Comparison of ENCODE assay signal across 10 cellular contexts in the genomic region with DNA sequence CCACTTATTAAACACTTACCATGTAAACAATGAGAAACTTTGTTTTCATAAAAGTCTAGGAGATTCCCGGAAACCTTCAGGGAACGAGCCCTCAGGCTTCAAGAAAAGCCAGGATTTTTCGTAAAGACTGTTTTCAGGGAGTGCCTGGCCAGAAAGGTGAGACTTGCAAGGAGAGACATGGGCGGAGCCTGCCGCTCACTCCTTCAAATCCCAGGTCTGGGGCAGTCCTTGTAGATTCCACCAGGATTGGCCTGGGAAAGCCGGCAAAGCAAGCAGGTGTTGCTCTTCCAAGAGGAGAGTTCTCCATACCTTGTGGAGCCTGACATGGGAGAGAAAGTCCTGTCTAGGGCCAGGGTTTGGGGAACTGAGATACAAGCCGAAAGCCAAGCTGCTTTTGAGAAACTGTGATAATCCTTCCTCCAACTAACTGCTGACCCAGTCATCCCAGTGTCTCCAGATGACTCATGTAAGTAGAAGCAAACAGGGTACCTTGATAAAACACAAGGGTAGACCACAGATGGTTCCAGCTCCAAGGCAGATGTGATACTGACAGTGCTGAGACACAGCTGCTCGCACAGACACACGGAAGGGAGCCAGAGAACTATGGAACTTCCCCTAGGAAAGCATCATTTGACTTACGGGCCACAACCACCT.
DNase-seq lines count a peak whose midpoint lies in the region; ATAC-seq and TF ChIP-seq lines count a peak whose summit lies in the region.
"Had no signal": no experiment of that assay in that cellular context is flagged by ENCODE, and none has a peak within 500 bp of the region (broad histone marks: within the 10 kb centered on the region; RNA-seq: fewer than 3 reads in every experiment).

No MANE protein-coding gene starts in this region.

- peak; percentile 12 for DNase-seq in activated CD4-positive, alpha-beta T cell treated with anti-CD3 and anti-CD28 coated beads for 48 hours
- DNase-seq in activated CD4-positive, alpha-beta T cell treated with anti-CD3 and anti-CD28 coated beads, Interleukin-2, amount 10 ng/mL, durations not matched to agents 24 days and 14 days = no peak
- DNase-seq in astrocyte of the hippocampus (ENCODE audit: low read depth, low spot score) (peak; percentile 34), lower lobe of right lung (no peak), kidney glomerular epithelial cell (lab: John Stamatoyannopoulos, UW) (no peak)
- DNase-seq: NCI-H1092 treated with DMSO at 0.1 percent for 48 hours had no signal

- H3K36me3 ChIP-seq in lower lobe of right lung = peaks cover 46% of the 10 kb centered on the region
- H3K36me3 ChIP-seq: neutrophil had no signal

- no peak overlapping the region for H3K4me3 Mint-ChIP-seq in activated CD4-positive, alpha-beta T cell treated with anti-CD3 and anti-CD28 coated beads, Interleukin-2, amount 10 ng/mL, durations not matched to agents 24 days and 14 days
- no peak overlapping the region for H3K4me3 Mint-ChIP-seq in stimulated activated memory B cell treated with anti-CD40 and anti-IgM and Interleukin-4, amounts not matched to agents 10 μg/mL and 1 μg/mL and 100 μg/mL, for 72 hours

- no peak overlapping the region for H3K4me3 ChIP-seq in lower lobe of right lung

- no peaks in the 10 kb centered on the region for H3K9me3 Mint-ChIP-seq in activated CD4-positive, alpha-beta T cell treated with anti-CD3 and anti-CD28 coated beads, Interleukin-2, amount 10 ng/mL, durations not matched to agents 24 days and 14 days
- H3K9me3 Mint-ChIP-seq in stimulated activated memory B cell treated with anti-CD40 and anti-IgM and Interleukin-4, amounts not matched to agents 10 μg/mL and 1 μg/mL and 100 μg/mL, for 72 hours = no peaks in the 10 kb centered on the region

- H3K4me1 Mint-ChIP-seq in activated CD4-positive, alpha-beta T cell treated with anti-CD3 and anti-CD28 coated beads, Interleukin-2, amount 10 ng/mL, durations not matched to agents 24 days and 14 days = peaks cover 3% of the 10 kb centered on the region
- peaks cover 59% of the 10 kb centered on the region for H3K4me1 Mint-ChIP-seq in stimulated activated memory B cell treated with anti-CD40 and anti-IgM and Interleukin-4, amounts not matched to agents 10 μg/mL and 1 μg/mL and 100 μg/mL, for 72 hours

- no peak overlapping the region for H3K27ac ChIP-seq in lower lobe of right lung
- H3K27ac ChIP-seq: neutrophil had no signal

- H3K9me3 ChIP-seq in lower lobe of right lung = no peaks in the 10 kb centered on the region
- H3K9me3 ChIP-seq: neutrophil had no signal

- no peaks in the 10 kb centered on the region for H3K27me3 ChIP-seq in lower lobe of right lung (ENCODE audit: low read depth)

- ATAC-seq in HG02981 (IDR thresholded peaks at IDR 0.05; ENCODE audit: unreplicated experiment) = peak; percentile 63
- peak; percentile 89 for ATAC-seq in stimulated activated memory B cell treated with anti-CD40 and anti-IgM and Interleukin-4, amounts not matched to agents 10 μg/mL and 1 μg/mL and 100 μg/mL, for 72 hours
- no peak for ATAC-seq in GM18909 (IDR thresholded peaks at IDR 0.05; ENCODE audit: poor library complexity, unreplicated experiment)
- ATAC-seq in lower lobe of right lung = no peak

- TF ChIP-seq CTCF in lower lobe of right lung (IDR thresholded peaks at IDR 0.05) = no peak

- intact Hi-C loops in activated CD4-positive, alpha-beta T cell treated with anti-CD3 and anti-CD28 coated beads, Interleukin-2, amount 10 ng/mL, durations not matched to agents 24 days and 14 days (cut with micrococcal nuclease) = no loop called here
- intact Hi-C loops in lower lobe of right lung (cut with DNase I) = no loop called here

- no peaks in the 10 kb centered on the region for H3K36me3 Mint-ChIP-seq in activated CD4-positive, alpha-beta T cell treated with anti-CD3 and anti-CD28 coated beads, Interleukin-2, amount 10 ng/mL, durations not matched to agents 24 days and 14 days (ENCODE audit: low read depth)
- no peaks in the 10 kb centered on the region for H3K36me3 Mint-ChIP-seq in stimulated activated memory B cell treated with anti-CD40 and anti-IgM and Interleukin-4, amounts not matched to agents 10 μg/mL and 1 μg/mL and 100 μg/mL, for 72 hours

- H3K27me3 Mint-ChIP-seq in activated CD4-positive, alpha-beta T cell treated with anti-CD3 and anti-CD28 coated beads, Interleukin-2, amount 10 ng/mL, durations not matched to agents 24 days and 14 days = peaks cover 14% of the 10 kb centered on the region
- H3K27me3 Mint-ChIP-seq in stimulated activated memory B cell treated with anti-CD40 and anti-IgM and Interleukin-4, amounts not matched to agents 10 μg/mL and 1 μg/mL and 100 μg/mL, for 72 hours = no peaks in the 10 kb centered on the region

- H3K4me1 ChIP-seq in lower lobe of right lung = peaks cover 56% of the 10 kb centered on the region

- H3K27ac Mint-ChIP-seq in activated CD4-positive, alpha-beta T cell treated with anti-CD3 and anti-CD28 coated beads, Interleukin-2, amount 10 ng/mL, durations not matched to agents 24 days and 14 days = no peak overlapping the region
- no peak overlapping the region for H3K27ac Mint-ChIP-seq in stimulated activated memory B cell treated with anti-CD40 and anti-IgM and Interleukin-4, amounts not matched to agents 10 μg/mL and 1 μg/mL and 100 μg/mL, for 72 hours

Comparison
In these comparisons a context has a peak if more than half of its experiments do, and no peak if none do; other contexts are left out.
1. DNase-seq: peak in activated CD4-positive, alpha-beta T cell treated with anti-CD3 and anti-CD28 coated beads for 48 hours (single experiment) and astrocyte of the hippocampus (single experiment); none in activated CD4-positive, alpha-beta T cell treated with anti-CD3 and anti-CD28 coated beads, Interleukin-2, amount 10 ng/mL, durations not matched to agents 24 days and 14 days (single experiment), lower lobe of right lung (single experiment) and kidney glomerular epithelial cell (single experiment).
2. ATAC-seq: peak in HG02981 (single experiment) and stimulated activated memory B cell treated with anti-CD40 and anti-IgM and Interleukin-4, amounts not matched to agents 10 μg/mL and 1 μg/mL and 100 μg/mL, for 72 hours (single experiment); none in GM18909 (single experiment) and lower lobe of right lung (0 of 2).